In the genomic region with DNA sequence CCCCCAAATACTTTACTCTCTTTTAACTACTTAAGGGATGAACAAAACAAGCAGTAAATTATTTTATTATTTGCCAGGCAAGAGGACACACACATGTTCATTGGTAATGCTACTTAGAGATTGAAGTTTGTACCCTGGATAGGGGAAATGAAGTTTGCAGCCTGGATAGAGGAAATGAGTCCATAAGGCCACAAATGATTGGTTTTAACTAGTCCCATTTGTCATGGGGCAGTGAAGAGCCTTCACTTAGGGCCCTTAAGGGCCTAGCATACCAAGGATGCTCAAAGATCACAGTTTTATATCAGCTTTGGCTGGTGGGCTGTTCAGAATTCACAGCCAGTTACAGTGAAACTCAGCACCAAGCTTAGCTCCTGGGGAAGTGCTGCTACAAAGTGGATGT, we compare ENCODE assay signal across 18 cellular contexts. TPM values are rescaled to one million over a fixed set of nuclear protein-coding genes. Genes with fewer than 3 reads are reported as not detected.
DNase-seq lines count a peak whose midpoint lies in the region; ATAC-seq and TF ChIP-seq lines count a peak whose summit lies in the region.
"Had no signal": no experiment of that assay in that cellular context is flagged by ENCODE, and none has a peak within 500 bp of the region (broad histone marks: within the 10 kb centered on the region; RNA-seq: fewer than 3 reads in every experiment).

No MANE protein-coding gene starts in this region.

- no peaks in the 10 kb centered on the region for H3K9me2 ChIP-seq in Karpas-422 (replicated peaks; ENCODE audit: insufficient read depth, low read length)

- POLR2A ChIA-PET in A673 (lab: Charles Lee; ENCODE audit: low non-redundant PET) = no interaction called here

- TF ChIP-seq CTCF in coronary artery (IDR thresholded peaks at IDR 0.05) (no peak), tibial nerve (IDR thresholded peaks at IDR 0.05) (no peak), A673 (conservative IDR thresholded peaks at IDR 0.05; ENCODE audit: low read depth, low read length) (no peak)

- TF ChIP-seq POLR2A in tibial nerve (IDR thresholded peaks at IDR 0.05) = no peak

- no peaks in the 10 kb centered on the region for H3K9me3 ChIP-seq in Karpas-422 (ENCODE audit: low read length)
- H3K9me3 ChIP-seq in tibial nerve = no peaks in the 10 kb centered on the region
- H3K9me3 ChIP-seq in A673 (ENCODE audit: low read depth, low read length, poor library complexity, severe bottlenecking) = no peaks in the 10 kb centered on the region
- H3K9me3 ChIP-seq: right atrium auricular region, thyroid gland had no signal

- H3K9me3 Mint-ChIP-seq in T-helper 2 cell treated with Interferon-gamma antibody and Interleukin-4, amounts not matched to agents 5 μg/mL and 100 μg/mL, for 36 hours = no peaks in the 10 kb centered on the region
- H3K9me3 Mint-ChIP-seq in stimulated activated effector memory CD8-positive, alpha-beta T cell treated with anti-CD3 and anti-CD28 coated beads, Interleukin-12 subunit alpha, Interleukin-12 subunit beta, amount 100 ng/mL, for 72 hours = no peaks in the 10 kb centered on the region
- H3K9me3 Mint-ChIP-seq: activated T-helper 2 cell treated with anti-CD3 and anti-CD28 coated beads, Interferon-gamma antibody, Interleukin-2, Interleukin-4, amounts not matched to agents 10 μg/mL and 5 μg/mL and 100 μg/mL, durations not matched to agents 14 hours and 24 hours and 36 hours had no signal

- H2AFZ ChIP-seq in Karpas-422 (ENCODE audit: low read length) = no peak overlapping the region

- no TSS peak for BruUV-seq in A673 (replicated peaks; lab: Mats Ljungman, UMichigan)

- CTCF ChIA-PET in A673 (lab: Charles Lee) = no interaction called here

- intact Hi-C loops in A673 (cut with micrococcal nuclease; ENCODE audit: unreplicated experiment) = no loop called here

- peaks cover 97% of the 10 kb centered on the region for H3K79me2 ChIP-seq in Karpas-422 (ENCODE audit: low read length)

- peaks cover 49% of the 10 kb centered on the region for H3K4me1 ChIP-seq in Karpas-422 (ENCODE audit: low read length)
- peaks cover 0 to 58% (median 16%) of the 10 kb centered on the region in 4 donors for H3K4me1 ChIP-seq in tibial nerve
- H3K4me1 ChIP-seq in A673 (ENCODE audit: insufficient read depth, low read length, poor library complexity, severe bottlenecking) = peaks cover 10% of the 10 kb centered on the region

- DNase-seq in T-helper 2 cell treated with Interferon-gamma antibody and Interleukin-4, amounts not matched to agents 5 μg/mL and 100 μg/mL, for 36 hours (ENCODE audit: low spot score) = no peak
- no peak for DNase-seq in T-helper 2 cell
- DNase-seq in Karpas-422 = no peak
- no peak for DNase-seq in coronary artery (ENCODE audit: low spot score)
- no peak for DNase-seq in stimulated activated effector memory CD8-positive, alpha-beta T cell treated with anti-CD3 and anti-CD28 coated beads, Interleukin-12 subunit alpha, Interleukin-12 subunit beta, amount 100 ng/mL, for 72 hours (ENCODE audit: low spot score in 2 of 2)
- no peak for DNase-seq in tibial nerve (ENCODE audit: low spot score in 2 of 2)
- DNase-seq in NCI-H1417 treated with DMSO at 0.1 percent for 48 hours (lab: John Stamatoyannopoulos, UW) = no peak
- DNase-seq in A673 (ENCODE audit: low spot score) = no peak
- DNase-seq: activated CD4-positive, alpha-beta T cell treated with anti-CD3 and anti-CD28 coated beads for 48 hours; anterior cingulate cortex; mesendoderm; NCI-H2029; NCI-H748 treated with DMSO at 0.1 percent for 48 hours; stimulated activated CD4-positive, alpha-beta T cell treated with anti-CD3 and anti-CD28 coated beads, Interleukin-2, amount 100 ng/mL, for 48 hours; thyroid gland had no signal

- H3K4me3 ChIP-seq in Karpas-422 (ENCODE audit: low read length) (peak overlapping the region; percentile 13; the same call in 1 of the 2 replicates), coronary artery (peak overlapping the region; percentile 11), tibial nerve (no peak overlapping the region), A673 (ENCODE audit: low read depth, low read length, poor library complexity, severe bottlenecking) (no peak overlapping the region)
- H3K4me3 ChIP-seq: right atrium auricular region, thyroid gland had no signal

- peaks cover 60% of the 10 kb centered on the region for H3K4me1 Mint-ChIP-seq in T-helper 2 cell treated with Interferon-gamma antibody and Interleukin-4, amounts not matched to agents 5 μg/mL and 100 μg/mL, for 36 hours (ENCODE audit: low read depth)
- peaks cover 62% of the 10 kb centered on the region for H3K4me1 Mint-ChIP-seq in stimulated activated effector memory CD8-positive, alpha-beta T cell treated with anti-CD3 and anti-CD28 coated beads, Interleukin-12 subunit alpha, Interleukin-12 subunit beta, amount 100 ng/mL, for 72 hours

- H3K9ac ChIP-seq in Karpas-422 (ENCODE audit: low read length) = peak overlapping the region; percentile 40

- H3K36me3 ChIP-seq in Karpas-422 (ENCODE audit: insufficient read depth, low read length) (no peaks in the 10 kb centered on the region), tibial nerve (no peaks in the 10 kb centered on the region), A673 (ENCODE audit: insufficient read depth, low read length, poor library complexity, severe bottlenecking) (no peaks in the 10 kb centered on the region)
- H3K36me3 ChIP-seq: right atrium auricular region, thyroid gland had no signal

- H3K27ac ChIP-seq in Karpas-422 (ENCODE audit: low read length) = peak overlapping the region; percentile 24; the same call in 1 of the 2 replicates
- H3K27ac ChIP-seq in coronary artery = peak overlapping the region in 1 of 2 donors; percentile 56
- H3K27ac ChIP-seq in tibial nerve = peak overlapping the region in 2 of 4 donors; percentile 14 to 74
- H3K27ac ChIP-seq in A673 (ENCODE audit: low read depth, low read length, poor library complexity, severe bottlenecking) = no peak overlapping the region
- H3K27ac ChIP-seq: C4-2B, thyroid gland had no signal

- H3K27me3 Mint-ChIP-seq in T-helper 2 cell treated with Interferon-gamma antibody and Interleukin-4, amounts not matched to agents 5 μg/mL and 100 μg/mL, for 36 hours (ENCODE audit: low read depth) = no peaks in the 10 kb centered on the region

- H4K20me1 ChIP-seq in Karpas-422 (ENCODE audit: insufficient read depth, low read depth, low read length) = no peaks in the 10 kb centered on the region

- no peak overlapping the region for H3K4me3 Mint-ChIP-seq in T-helper 2 cell treated with Interferon-gamma antibody and Interleukin-4, amounts not matched to agents 5 μg/mL and 100 μg/mL, for 36 hours
- H3K4me3 Mint-ChIP-seq in stimulated activated effector memory CD8-positive, alpha-beta T cell treated with anti-CD3 and anti-CD28 coated beads, Interleukin-12 subunit alpha, Interleukin-12 subunit beta, amount 100 ng/mL, for 72 hours = peak overlapping the region; percentile 57

- H3K27me3 ChIP-seq in Karpas-422 (ENCODE audit: low read length) (no peaks in the 10 kb centered on the region), tibial nerve (no peaks in the 10 kb centered on the region), A673 (replicated peaks; ENCODE audit: insufficient read depth, low read depth, low read length, poor library complexity) (no peaks in the 10 kb centered on the region)
- H3K27me3 ChIP-seq: right atrium auricular region, thyroid gland had no signal

- H3K27ac Mint-ChIP-seq in T-helper 2 cell treated with Interferon-gamma antibody and Interleukin-4, amounts not matched to agents 5 μg/mL and 100 μg/mL, for 36 hours = peak overlapping the region; percentile 12
- H3K27ac Mint-ChIP-seq in stimulated activated effector memory CD8-positive, alpha-beta T cell treated with anti-CD3 and anti-CD28 coated beads, Interleukin-12 subunit alpha, Interleukin-12 subunit beta, amount 100 ng/mL, for 72 hours = peak overlapping the region; percentile 32

- peak; percentile 60 for ATAC-seq in stimulated activated effector memory CD8-positive, alpha-beta T cell treated with anti-CD3 and anti-CD28 coated beads, Interleukin-12 subunit alpha, Interleukin-12 subunit beta, amount 100 ng/mL, for 72 hours

- H3K4me2 ChIP-seq in Karpas-422 (ENCODE audit: low read depth, low read length, poor library complexity, severe bottlenecking) = peak overlapping the region; percentile 53

- TF ChIP-seq EP300 in tibial nerve (IDR thresholded peaks at IDR 0.05) = no peak

- H3K36me3 Mint-ChIP-seq in T-helper 2 cell treated with Interferon-gamma antibody and Interleukin-4, amounts not matched to agents 5 μg/mL and 100 μg/mL, for 36 hours (ENCODE audit: low read depth) = peaks cover 9% of the 10 kb centered on the region
- H3K36me3 Mint-ChIP-seq in stimulated activated effector memory CD8-positive, alpha-beta T cell treated with anti-CD3 and anti-CD28 coated beads, Interleukin-12 subunit alpha, Interleukin-12 subunit beta, amount 100 ng/mL, for 72 hours = no peaks in the 10 kb centered on the region

RNA-seq across cellular contexts. Expression of a gene that starts 41.6 kb away (rescaled TPM):
- total RNA-seq in Karpas-422 (2014; rRNA removed; shearing (Covaris generic); ENCODE audit: low replicate concordance) = 28.6 and 34.2 TPM in 2 replicates
- 10 to 100 TPM; 38.7 to 86.7 (median 59.7) TPM for total RNA-seq in tibial nerve
- total RNA-seq in A673 (2021) = 30.1 and 33.5 TPM in 2 replicates

Comparison
In these comparisons a context has a peak if more than half of its experiments do, and no peak if none do; other contexts are left out.
1. H3K4me3 ChIP-seq: peak in Karpas-422 (single experiment) and coronary artery (single experiment); none in tibial nerve (0 of 4) and A673 (single experiment).